ENCODE assay signal across 8 cellular contexts in genomic region chr1:198598796-198599321, GRCh38. TPM values are rescaled to one million over a fixed set of nuclear protein-coding genes. Genes with fewer than 3 reads are reported as not detected.
A peak's percentile ranks its signal among the peaks of the same experiment; 100 is the strongest.
DNase-seq lines count a peak whose midpoint lies in the region; ATAC-seq and TF ChIP-seq lines count a peak whose summit lies in the region.

No MANE protein-coding gene starts in this region.

- H3K27me3 ChIP-seq in transverse colon: no peaks in the 10 kb centered on the region
- H3K27me3 ChIP-seq in left ventricle myocardium inferior (ENCODE audit: low read depth): no peaks in the 10 kb centered on the region

- H3K4me1 ChIP-seq in mucosa of descending colon (ENCODE audit: low read depth) (no peaks in the 10 kb centered on the region), transverse colon (no peaks in the 10 kb centered on the region), left ventricle myocardium inferior (no peaks in the 10 kb centered on the region)

- in situ Hi-C loops in transverse colon (cut with MboI; ENCODE audit: low pct_ligation_motif_present in 1 of 4, low pct_unique_long_range_greater_than_20kb in 1 of 4, low sequenced_read_pairs in 3 of 4): no loop called here

- no peak overlapping the region for H3K4me3 ChIP-seq in mucosa of descending colon
- H3K4me3 ChIP-seq in transverse colon: no peak overlapping the region
- no peak overlapping the region for H3K4me3 ChIP-seq in left ventricle myocardium inferior

- TF ChIP-seq EP300 in transverse colon (IDR thresholded peaks at IDR 0.05; ENCODE audit: low read depth): no peak

- no peaks in the 10 kb centered on the region for H3K36me3 ChIP-seq in mucosa of descending colon (ENCODE audit: low read depth)
- no peaks in the 10 kb centered on the region for H3K36me3 ChIP-seq in transverse colon
- H3K36me3 ChIP-seq in left ventricle myocardium inferior: no peaks in the 10 kb centered on the region

- no peaks in the 10 kb centered on the region for H3K9me3 ChIP-seq in mucosa of descending colon
- no peaks in the 10 kb centered on the region for H3K9me3 ChIP-seq in transverse colon
- H3K9me3 ChIP-seq in left ventricle myocardium inferior (replicated peaks): peaks cover 2% of the 10 kb centered on the region

- TF ChIP-seq POLR2A in transverse colon (IDR thresholded peaks at IDR 0.05): no peak

- H3K27ac ChIP-seq in transverse colon: no peak overlapping the region
- no peak overlapping the region for H3K27ac ChIP-seq in left ventricle myocardium inferior (replicated peaks)

- 50 to 72% methylated on average over 4 to 6 of the region's 6 CpGs for WGBS in transverse colon (ENCODE audit: low coverage in 1 of 2), 2 donors

- peak; percentile 66 for DNase-seq in NCI-H2171 (lab: John Stamatoyannopoulos, UW)
- no peak for DNase-seq in mucosa of descending colon
- no peak for DNase-seq in transverse colon
- no peak for DNase-seq in mucosa of gallbladder (ENCODE audit: low spot score)
- DNase-seq in left ventricle myocardium inferior: no peak
- DNase-seq in SHP77 (lab: John Stamatoyannopoulos, UW): no peak

- ATAC-seq in GM18870 (IDR thresholded peaks at IDR 0.05; ENCODE audit: unreplicated experiment): peak; percentile 68
- peak; percentile 72 for ATAC-seq in HG02642 (IDR thresholded peaks at IDR 0.05; ENCODE audit: poor library complexity, unreplicated experiment)
- peak; percentile 70 for ATAC-seq in mucosa of descending colon

- intact Hi-C loops in mucosa of descending colon (cut with DNase I, micrococcal nuclease): no loop called here
- intact Hi-C loops in transverse colon (cut with DNase I; ENCODE audit: low total_unique reads): no loop called here
- intact Hi-C loops in left ventricle myocardium inferior (cut with micrococcal nuclease): no loop called here

- TF ChIP-seq CTCF in mucosa of descending colon (IDR thresholded peaks at IDR 0.05): no peak
- no peak for TF ChIP-seq CTCF in transverse colon (IDR thresholded peaks at IDR 0.05)
- TF ChIP-seq CTCF in left ventricle myocardium inferior (IDR thresholded peaks at IDR 0.05; ENCODE audit: borderline replicate concordance): no peak

RNA-seq across cellular contexts. Expression of gene PTPRC, which starts 40.0 kb away (rescaled TPM):
- total RNA-seq in mucosa of descending colon (10 to 100 TPM; 17.9 to 29.4 (median 18.0) TPM), transverse colon (10 to 100 TPM in 3 of 4 donors, 1 to 10 TPM in 1; 6.4 to 50.7 (median 25.6) TPM), mucosa of gallbladder (29.8 TPM), left ventricle myocardium inferior (7.5 TPM)

RNA-seq across cellular contexts. Expression of gene ATP6V1G3, which starts 58.4 kb away (rescaled TPM):
- total RNA-seq in mucosa of descending colon: not detected
- not detected for total RNA-seq in transverse colon
- total RNA-seq in mucosa of gallbladder: not detected
- not detected for total RNA-seq in left ventricle myocardium inferior
